ENCODE assay signal across 15 cellular contexts in genomic region chrX:120763269-120763668, GRCh38.
DNase-seq lines count a peak whose midpoint lies in the region; ATAC-seq, FAIRE-seq and TF ChIP-seq lines count a peak whose summit lies in the region.
"Had no signal": no experiment of that assay in that cellular context is flagged by ENCODE, and none has a peak within 500 bp of the region (broad histone marks: within the 10 kb centered on the region; RNA-seq: fewer than 3 reads in every experiment).

No MANE protein-coding gene starts in this region.

- TF ChIP-seq POLR2A in GM12891 (IDR thresholded peaks at IDR 0.05; ENCODE audit: low read depth, low read length): no peak

- DNase-seq in GM12891 (ENCODE audit: insufficient read length, low spot score) (no peak), HFFc6 (no peak), astrocyte (ENCODE audit: low read depth) (no peak), DMS79 treated with DMSO at 0.1 percent for 48 hours (lab: John Stamatoyannopoulos, UW) (no peak)
- no peak for DNase-seq in activated CD4-positive, CD25-positive, alpha-beta regulatory T cell treated with anti-CD3 and anti-CD28 coated beads, Interleukin-2, amount 50 U/mL, for 72 hours
- DNase-seq: Calu3; CD8-positive, alpha-beta T cell; GDM1; KBM-7 had no signal

- H3K9ac ChIP-seq in astrocyte (ENCODE audit: low read length): no peak overlapping the region
- H3K9ac ChIP-seq: BLaER1 treated with 17β-estradiol and CSF1 and Interleukin-3, amounts not matched to agents 10 nM and 100 nM had no signal

- H3K4me1 Mint-ChIP-seq in HFFc6 (ENCODE audit: low read depth): peaks cover 22% of the 10 kb centered on the region
- peaks cover 1% of the 10 kb centered on the region for H3K4me1 Mint-ChIP-seq in astrocyte (ENCODE audit: low read depth, unreplicated experiment)

- no peak overlapping the region for H2AFZ ChIP-seq in astrocyte (ENCODE audit: low read depth, low read length)

- H3K27ac Mint-ChIP-seq in HFFc6 (peak overlapping the region; percentile 40), astrocyte (ENCODE audit: unreplicated experiment) (no peak overlapping the region)
- H3K27ac Mint-ChIP-seq: B cell; CD8-positive, alpha-beta T cell; IgD-negative memory B cell had no signal

- ATAC-seq in HG02588 (IDR thresholded peaks at IDR 0.05; ENCODE audit: unreplicated experiment): no peak
- ATAC-seq: CD8-positive, alpha-beta T cell had no signal

- TF ChIP-seq CTCF in HFFc6 (IDR thresholded peaks at IDR 0.05) (no peak), astrocyte (IDR thresholded peaks at IDR 0.05; ENCODE audit: insufficient read depth, low read depth, low read length) (no peak)

- H3K9me3 ChIP-seq in astrocyte (ENCODE audit: insufficient read depth, low read depth, low read length): no peaks in the 10 kb centered on the region
- H3K9me3 ChIP-seq: BLaER1 treated with 17β-estradiol and CSF1 and Interleukin-3, amounts not matched to agents 10 nM and 100 nM; HAP-1 had no signal

- H3K27me3 ChIP-seq in astrocyte (ENCODE audit: insufficient read depth, low read length): no peaks in the 10 kb centered on the region
- H3K27me3 ChIP-seq: BLaER1 treated with 17β-estradiol and CSF1 and Interleukin-3, amounts not matched to agents 10 nM and 100 nM had no signal

- H3K27ac ChIP-seq in astrocyte (ENCODE audit: low read depth, low read length): no peak overlapping the region
- H3K27ac ChIP-seq: BLaER1 treated with 17β-estradiol and CSF1 and Interleukin-3, amounts not matched to agents 10 nM and 100 nM had no signal

- H3K36me3 Mint-ChIP-seq in HFFc6 (ENCODE audit: low read depth) (no peaks in the 10 kb centered on the region), astrocyte (ENCODE audit: low read depth, unreplicated experiment) (no peaks in the 10 kb centered on the region)
- H3K36me3 Mint-ChIP-seq: CD8-positive, alpha-beta T cell; IgD-negative memory B cell had no signal

- H3K27me3 Mint-ChIP-seq in HFFc6 (ENCODE audit: insufficient read depth) (no peaks in the 10 kb centered on the region), astrocyte (ENCODE audit: low read depth, unreplicated experiment) (no peaks in the 10 kb centered on the region)
- H3K27me3 Mint-ChIP-seq: B cell, IgD-negative memory B cell had no signal

- H3K9me3 Mint-ChIP-seq in HFFc6 (no peaks in the 10 kb centered on the region), astrocyte (ENCODE audit: unreplicated experiment) (no peaks in the 10 kb centered on the region)
- H3K9me3 Mint-ChIP-seq: CD8-positive, alpha-beta T cell; IgD-negative memory B cell had no signal

- no peak overlapping the region for H3K4me3 ChIP-seq in astrocyte (ENCODE audit: insufficient read depth, low read depth, low read length)
- H3K4me3 ChIP-seq: BLaER1 treated with 17β-estradiol and CSF1 and Interleukin-3, amounts not matched to agents 10 nM and 100 nM; HAP-1 had no signal

- H3K36me3 ChIP-seq in astrocyte (ENCODE audit: insufficient read depth, low read length): no peaks in the 10 kb centered on the region
- H3K36me3 ChIP-seq: BLaER1 treated with 17β-estradiol and CSF1 and Interleukin-3, amounts not matched to agents 10 nM and 100 nM; HAP-1 had no signal

- H3K4me3 Mint-ChIP-seq in HFFc6 (no peak overlapping the region), astrocyte (ENCODE audit: unreplicated experiment) (no peak overlapping the region)
- H3K4me3 Mint-ChIP-seq: B cell; CD8-positive, alpha-beta T cell; IgD-negative memory B cell had no signal

- H3K4me2 ChIP-seq in astrocyte (ENCODE audit: low read length): no peak overlapping the region
- H3K4me2 ChIP-seq: BLaER1 treated with 17β-estradiol and CSF1 and Interleukin-3, amounts not matched to agents 10 nM and 100 nM had no signal

- H3K79me2 ChIP-seq in astrocyte (ENCODE audit: insufficient read depth, low read length): no peaks in the 10 kb centered on the region

- no peaks in the 10 kb centered on the region for H4K20me1 ChIP-seq in astrocyte (ENCODE audit: insufficient read depth, low read length)
- H4K20me1 ChIP-seq: BLaER1 treated with 17β-estradiol and CSF1 and Interleukin-3, amounts not matched to agents 10 nM and 100 nM had no signal

- H3K4me1 ChIP-seq in astrocyte (ENCODE audit: insufficient read depth, low read length): no peaks in the 10 kb centered on the region
- H3K4me1 ChIP-seq: HAP-1 had no signal

- FAIRE-seq in GM12891 (lab: Jason Lieb, UNC) (peak; percentile 91), astrocyte (lab: Jason Lieb, UNC) (peak; percentile 64)
- FAIRE-seq: HTR-8/SVneo had no signal

TF ChIP-seq in GM12891, 5 proteins besides CTCF, POLR2A, EP300 and RAD21:
- no peak for TF ChIP-seq POLR2AphosphoS5 (IDR thresholded peaks at IDR 0.05; ENCODE audit: low read depth, low read length)
- no peak for TF ChIP-seq SPI1 (IDR thresholded peaks at IDR 0.05; ENCODE audit: low read depth, low read length)
- TF ChIP-seq POU2F2 (IDR thresholded peaks at IDR 0.05; ENCODE audit: low read depth, low read length): no peak
- TF ChIP-seq PAX5 (IDR thresholded peaks at IDR 0.05; ENCODE audit: insufficient read depth, low read length, severe bottlenecking): no peak
- no peak for TF ChIP-seq TAF1 (IDR thresholded peaks at IDR 0.05; ENCODE audit: low read depth, low read length)
